25 cellular contexts compared by ENCODE assay signal in the genomic region with DNA sequence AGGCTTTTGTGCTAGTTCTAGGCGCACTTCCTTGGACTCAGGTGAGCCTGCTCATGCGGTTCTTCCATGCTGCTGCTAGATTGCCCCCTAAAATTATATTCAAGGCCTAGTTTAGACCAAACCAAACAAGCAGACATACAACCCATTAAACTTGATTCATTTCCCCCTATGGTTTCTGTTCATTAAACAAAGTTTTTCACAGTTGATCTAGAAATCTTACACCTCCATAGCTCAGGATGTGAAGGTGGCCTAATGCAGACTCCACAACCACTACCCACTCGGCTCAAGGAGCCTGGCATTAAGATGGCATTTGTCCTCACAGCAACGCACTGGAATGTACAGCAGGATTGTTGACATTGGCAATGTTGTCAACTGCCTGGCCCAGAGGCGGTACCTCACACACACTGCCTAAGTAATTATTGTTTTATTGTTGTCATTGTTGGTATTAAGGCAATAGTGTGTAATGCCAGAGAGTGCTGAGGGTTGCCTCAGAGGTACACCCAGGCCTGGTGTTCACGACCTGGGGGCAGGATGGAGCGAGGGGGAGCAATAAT. TPM values are rescaled to one million over a fixed set of nuclear protein-coding genes. Genes with fewer than 3 reads are reported as not detected.
"Had no signal": no experiment of that assay in that cellular context is flagged by ENCODE, and none has a peak within 500 bp of the region (broad histone marks: within the 10 kb centered on the region; RNA-seq: fewer than 3 reads in every experiment).

No MANE protein-coding gene starts in this region.

- H3K4me1 Mint-ChIP-seq: activated naive CD4-positive, alpha-beta T cell treated with anti-CD3 and anti-CD28 coated beads, Interleukin-2, amount 50 U/mL, for 24 hours had no signal

- DNase-seq: activated CD4-positive, alpha-beta T cell treated with anti-CD3 and anti-CD28 coated beads, Interleukin-2, amount 50 U/mL, for 48 hours; activated gamma-delta T cell; cerebellar nuclear complex; cortex of kidney; effector memory CD8-positive, alpha-beta T cell; left cardiac atrium; mesendoderm; naive thymus-derived CD8-positive, alpha-beta T cell; pancreas; stimulated activated CD4-positive, alpha-beta T cell treated with anti-CD3 and anti-CD28 coated beads, Interleukin-4, amount 100 ng/mL, for 4 hours; thyroid gland had no signal

- H3K36me3 Mint-ChIP-seq: activated naive CD4-positive, alpha-beta T cell treated with anti-CD3 and anti-CD28 coated beads, Interleukin-2, amount 50 U/mL, for 24 hours; naive thymus-derived CD8-positive, alpha-beta T cell had no signal

- H2AFZ ChIP-seq: hepatocyte had no signal

- H3K27ac ChIP-seq: adrenal gland, hepatocyte, pancreas, thyroid gland, vagina had no signal

- H3K27ac Mint-ChIP-seq: activated naive CD4-positive, alpha-beta T cell treated with anti-CD3 and anti-CD28 coated beads, Interleukin-2, amount 50 U/mL, for 24 hours; effector memory CD8-positive, alpha-beta T cell; stimulated activated memory B cell treated with anti-CD40 and anti-IgM and Interleukin-4, amounts not matched to agents 10 μg/mL and 1 μg/mL and 100 μg/mL, for 72 hours had no signal

- H3K4me2 ChIP-seq: hepatocyte, smooth muscle cell had no signal

- FAIRE-seq: astrocyte, bronchial epithelial cell, islet of Langerhans, pancreas, TTC549 had no signal

- H3K36me3 ChIP-seq: adrenal gland, pancreas, thyroid gland, vagina had no signal

- H3K9me3 Mint-ChIP-seq: activated naive CD4-positive, alpha-beta T cell treated with anti-CD3 and anti-CD28 coated beads, Interleukin-2, amount 50 U/mL, for 24 hours; effector memory CD8-positive, alpha-beta T cell; stimulated activated memory B cell treated with anti-CD40 and anti-IgM and Interleukin-4, amounts not matched to agents 10 μg/mL and 1 μg/mL and 100 μg/mL, for 72 hours had no signal

- H3K27me3 ChIP-seq: adrenal gland, hepatocyte, pancreas, thyroid gland, vagina had no signal

- ATAC-seq: effector memory CD8-positive, alpha-beta T cell; left cardiac atrium; naive thymus-derived CD8-positive, alpha-beta T cell; pancreas; sciatic nerve; stimulated activated memory B cell treated with anti-CD40 and anti-IgM and Interleukin-4, amounts not matched to agents 10 μg/mL and 1 μg/mL and 100 μg/mL, for 72 hours had no signal

- H3K4me3 Mint-ChIP-seq: activated naive CD4-positive, alpha-beta T cell treated with anti-CD3 and anti-CD28 coated beads, Interleukin-2, amount 50 U/mL, for 24 hours; effector memory CD8-positive, alpha-beta T cell; naive thymus-derived CD8-positive, alpha-beta T cell; stimulated activated memory B cell treated with anti-CD40 and anti-IgM and Interleukin-4, amounts not matched to agents 10 μg/mL and 1 μg/mL and 100 μg/mL, for 72 hours had no signal

- H3K4me3 ChIP-seq: adrenal gland, hepatocyte, pancreas, smooth muscle cell, thyroid gland, vagina had no signal

- H3K4me1 ChIP-seq: adrenal gland, pancreas, thyroid gland, vagina had no signal

- H3K27me3 Mint-ChIP-seq: activated naive CD4-positive, alpha-beta T cell treated with anti-CD3 and anti-CD28 coated beads, Interleukin-2, amount 50 U/mL, for 24 hours; stimulated activated memory B cell treated with anti-CD40 and anti-IgM and Interleukin-4, amounts not matched to agents 10 μg/mL and 1 μg/mL and 100 μg/mL, for 72 hours had no signal

- H3K79me2 ChIP-seq: hepatocyte had no signal

- H3K9me3 ChIP-seq: adrenal gland, pancreas, thyroid gland, vagina had no signal

RNA-seq across cellular contexts. Expression of gene LRRC18, which starts 38.4 kb away (rescaled TPM):
- total RNA-seq: adrenal gland; astrocyte; bronchial epithelial cell; fibroblast of villous mesenchyme; hepatocyte; left cardiac atrium; naive thymus-derived CD8-positive, alpha-beta T cell; pancreas; pulmonary artery endothelial cell; sciatic nerve; smooth muscle cell; T-helper 2 cell treated with Interferon-gamma antibody and Interleukin-4, amounts not matched to agents 100 ng/mL and 5 ng/mL, for 36 hours; thyroid gland; vagina had no signal
- polyA plus RNA-seq: adrenal gland; hepatocyte; naive thymus-derived CD8-positive, alpha-beta T cell; pancreas; smooth muscle cell had no signal
